Comparison of ENCODE assay signal across 14 cellular contexts in genomic region chr15:100115711-100116090, GRCh38.
A peak's percentile ranks its signal among the peaks of the same experiment; 100 is the strongest.
DNase-seq lines count a peak whose midpoint lies in the region; ATAC-seq, FAIRE-seq and TF ChIP-seq lines count a peak whose summit lies in the region.
"Had no signal": no experiment of that assay in that cellular context is flagged by ENCODE, and none has a peak within 500 bp of the region (broad histone marks: within the 10 kb centered on the region; RNA-seq: fewer than 3 reads in every experiment).

No MANE protein-coding gene starts in this region.

- peaks cover 0 to 16% of the 10 kb centered on the region in 2 donors for H3K9me3 ChIP-seq in left lung

- H3K27ac ChIP-seq in cingulate gyrus (ENCODE audit: low read depth, low read length) (peak overlapping the region; percentile 84), left lung (no peak overlapping the region)

- intact Hi-C loops in left lung (cut with DNase I): no loop called here

- ATAC-seq in left lung: peak; percentile 52
- ATAC-seq: activated CD8-positive, alpha-beta memory T cell treated with anti-CD3 and anti-CD28 coated beads, Interleukin-2, amount 10 ng/mL, durations not matched to agents 7 days and 5 days had no signal

- H3K36me3 ChIP-seq in left lung: no peaks in the 10 kb centered on the region

- peak; percentile 54 for DNase-seq in AG10803 (ENCODE audit: low read depth)
- DNase-seq in NCI-H2029 treated with DMSO at 0.1 percent for 48 hours (lab: John Stamatoyannopoulos, UW): peak; percentile 31
- DNase-seq in left lung: peak in 1 of 2 donors; percentile 64
- no peak for DNase-seq in GM12892 (ENCODE audit: insufficient read length)
- no peak for DNase-seq in activated T-cell treated with anti-CD3 and anti-CD28 coated beads, Interleukin-2, amount 50 U/mL, for 24 hours
- DNase-seq in activated CD8-positive, alpha-beta memory T cell treated with anti-CD3 and anti-CD28 coated beads, Interleukin-2, amount 50 U/mL, for 4 hours: no peak
- no peak for DNase-seq in mesenteric fat pad (ENCODE audit: low spot score)
- DNase-seq: activated CD8-positive, alpha-beta memory T cell treated with anti-CD3 and anti-CD28 coated beads, Interleukin-2, amount 10 ng/mL, durations not matched to agents 7 days and 5 days; activated naive CD4-positive, alpha-beta T cell treated with anti-CD3 and anti-CD28 coated beads, Interleukin-2, amount 50 U/mL, for 16 hours; immature natural killer cell; NCI-H1436 treated with DMSO at 0.1 percent for 48 hours; stimulated activated CD4-positive, alpha-beta T cell treated with anti-CD3 and anti-CD28 coated beads, Interleukin-2, amount 100 ng/mL, for 48 hours had no signal

- no peak overlapping the region for H3K4me3 ChIP-seq in AG10803 (ENCODE audit: low read length)
- H3K4me3 ChIP-seq in left lung: no peak overlapping the region

- TF ChIP-seq POLR2A in GM12892 (IDR thresholded peaks at IDR 0.05; ENCODE audit: low read depth, low read length): no peak

- no peaks in the 10 kb centered on the region for H3K27me3 Mint-ChIP-seq in activated T-cell treated with anti-CD3 and anti-CD28 coated beads, Interleukin-2, amount 50 U/mL, for 24 hours
- H3K27me3 Mint-ChIP-seq: activated CD8-positive, alpha-beta memory T cell treated with anti-CD3 and anti-CD28 coated beads, Interleukin-2, amount 10 ng/mL, durations not matched to agents 7 days and 5 days had no signal

- no peak overlapping the region for H3K4me3 Mint-ChIP-seq in activated T-cell treated with anti-CD3 and anti-CD28 coated beads, Interleukin-2, amount 50 U/mL, for 24 hours
- H3K4me3 Mint-ChIP-seq: activated CD8-positive, alpha-beta memory T cell treated with anti-CD3 and anti-CD28 coated beads, Interleukin-2, amount 10 ng/mL, durations not matched to agents 7 days and 5 days; immature natural killer cell had no signal

- H3K4me1 ChIP-seq in left lung: peaks cover 10 to 33% of the 10 kb centered on the region in 2 donors

- peaks cover 42% of the 10 kb centered on the region for H3K4me1 Mint-ChIP-seq in activated T-cell treated with anti-CD3 and anti-CD28 coated beads, Interleukin-2, amount 50 U/mL, for 24 hours (ENCODE audit: low read depth)

- H3K27ac Mint-ChIP-seq in activated T-cell treated with anti-CD3 and anti-CD28 coated beads, Interleukin-2, amount 50 U/mL, for 24 hours: no peak overlapping the region
- H3K27ac Mint-ChIP-seq: activated CD8-positive, alpha-beta memory T cell treated with anti-CD3 and anti-CD28 coated beads, Interleukin-2, amount 10 ng/mL, durations not matched to agents 7 days and 5 days; immature natural killer cell had no signal

- H3K36me3 Mint-ChIP-seq in activated T-cell treated with anti-CD3 and anti-CD28 coated beads, Interleukin-2, amount 50 U/mL, for 24 hours (ENCODE audit: low read depth): peaks cover 19% of the 10 kb centered on the region
- H3K36me3 Mint-ChIP-seq: activated CD8-positive, alpha-beta memory T cell treated with anti-CD3 and anti-CD28 coated beads, Interleukin-2, amount 10 ng/mL, durations not matched to agents 7 days and 5 days had no signal

- TF ChIP-seq CTCF in AG10803 (conservative IDR thresholded peaks at IDR 0.05; ENCODE audit: low read length) (no peak), left lung (IDR thresholded peaks at IDR 0.05) (no peak)

- H3K27me3 ChIP-seq in left lung: no peaks in the 10 kb centered on the region

- peaks cover 5% of the 10 kb centered on the region for H3K9me3 Mint-ChIP-seq in activated T-cell treated with anti-CD3 and anti-CD28 coated beads, Interleukin-2, amount 50 U/mL, for 24 hours

- no peak for FAIRE-seq in GM12892 (lab: Jason Lieb, UNC)
- FAIRE-seq: colon had no signal

Comparison
In these comparisons a context has a peak if more than half of its experiments do, and no peak if none do; other contexts are left out.
1. DNase-seq: peak in AG10803 (single experiment) and NCI-H2029 treated with DMSO at 0.1 percent for 48 hours (single experiment); none in GM12892 (single experiment), activated T-cell treated with anti-CD3 and anti-CD28 coated beads, Interleukin-2, amount 50 U/mL, for 24 hours (single experiment), activated CD8-positive, alpha-beta memory T cell treated with anti-CD3 and anti-CD28 coated beads, Interleukin-2, amount 50 U/mL, for 4 hours (single experiment) and mesenteric fat pad (single experiment).